21 cellular contexts compared by ENCODE assay signal in the genomic region with DNA sequence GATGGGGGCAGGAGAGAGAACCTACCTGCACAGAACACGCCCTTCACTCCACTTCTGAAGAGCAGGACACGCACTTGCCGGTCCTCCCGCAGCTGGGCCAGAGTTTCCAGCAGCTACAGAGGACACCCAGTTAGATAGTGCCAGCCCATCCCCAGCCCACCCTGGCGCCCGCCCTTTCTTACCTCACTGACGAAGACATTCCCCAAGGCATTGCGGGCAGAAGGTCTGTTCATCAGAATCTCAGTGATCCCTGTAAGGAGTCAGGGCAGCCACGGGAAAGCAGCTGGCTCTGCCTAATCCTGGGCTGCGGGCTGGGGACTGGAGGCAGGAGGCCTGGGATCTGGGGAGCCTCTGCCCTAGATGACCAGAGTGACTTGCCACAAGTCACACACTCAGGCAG. TPM values are rescaled to one million over a fixed set of nuclear protein-coding genes. Genes with fewer than 3 reads are reported as not detected.
DNase-seq lines count a peak whose midpoint lies in the region; ATAC-seq, FAIRE-seq and TF ChIP-seq lines count a peak whose summit lies in the region.
"Had no signal": no experiment of that assay in that cellular context is flagged by ENCODE, and none has a peak within 500 bp of the region (broad histone marks: within the 10 kb centered on the region; RNA-seq: fewer than 3 reads in every experiment).

No MANE protein-coding gene starts in this region.

- H3K36me3 ChIP-seq in liver (ENCODE audit: control insufficient read depth in 4 of 4, insufficient read depth in 3 of 4, low read depth in 1 of 4, low read length in 3 of 4) (peaks cover 0 to 4% (median 0%) of the 10 kb centered on the region in 4 donors), HepG2 (replicated peaks in 1 of 2; ENCODE audit: control insufficient read depth in 1 of 2, insufficient read depth in 2 of 2, low read length in 2 of 2) (peaks cover 1 to 13% of the 10 kb centered on the region in 2 experiments; a peak in 2 of 5 replicates), WERI-Rb-1 (no peaks in the 10 kb centered on the region)

- no peak for TF ChIP-seq CTCF in liver (IDR thresholded peaks at IDR 0.05; ENCODE audit: low read depth, low read length, missing input control)
- TF ChIP-seq CTCF in HepG2 (CRISPR knock-in tag; IDR thresholded peaks at IDR 0.05), result no peak
- TF ChIP-seq CTCF in WERI-Rb-1 (IDR thresholded peaks at IDR 0.05; ENCODE audit: low read depth, low read length), result no peak

- ATAC-seq in HepG2 (no peak), left lobe of liver (peak; percentile 14)
- ATAC-seq: PC-3, SK-N-SH treated with all-trans-retinoic acid at 6 μM for 48 hours had no signal

- peak overlapping the region in 1 of 2 donors; percentile 80 for H3K9ac ChIP-seq in liver (ENCODE audit: low read depth in 1 of 2, low read length in 2 of 2)
- H3K9ac ChIP-seq in HepG2 (ENCODE audit: insufficient read depth, low read depth, low read length), result no peak overlapping the region

- TF ChIP-seq EP300 in HepG2 (IDR thresholded peaks at IDR 0.05; ENCODE audit: low read depth in 2 of 2, low read length in 2 of 2), result no peak
- TF ChIP-seq EP300 in HepG2 (CRISPR knock-in tag; IDR thresholded peaks at IDR 0.05; ENCODE audit: borderline replicate concordance), result no peak

- CTCF ChIA-PET in HepG2 (lab: Yijun Ruan, JAX; ENCODE audit: low intra/inter-chr PET ratio, low total read pairs), result no interaction called here

- no peak for FAIRE-seq in HepG2 (lab: Jason Lieb, UNC)
- FAIRE-seq: GM12891, H54, HTR-8/SVneo had no signal

- no peak for TF ChIP-seq POLR2A in HepG2 (IDR thresholded peaks at IDR 0.05; ENCODE audit: insufficient read depth in 1 of 2, low read depth in 2 of 2, low read length in 2 of 2)

- H3K79me2 ChIP-seq in HepG2 (ENCODE audit: insufficient read depth, low read length), result no peaks in the 10 kb centered on the region

- H3K27ac ChIP-seq in liver (ENCODE audit: low read depth in 1 of 2, low read length in 2 of 2) (peak overlapping the region; percentile 17 to 64), HepG2 (ENCODE audit: extremely low read length, insufficient read depth, low read length) (no peak overlapping the region), WERI-Rb-1 (peak overlapping the region; percentile 69)

- no peaks in the 10 kb centered on the region for H4K20me1 ChIP-seq in HepG2 (ENCODE audit: insufficient read depth, low read length)

- H2AFZ ChIP-seq in HepG2 (ENCODE audit: low read length), result no peak overlapping the region

- DNase-seq in HepG2 (ENCODE audit: low spot score) (no peak), WERI-Rb-1 (peak; percentile 84), left lobe of liver (ENCODE audit: low spot score) (no peak), NCI-H748 (lab: John Stamatoyannopoulos, UW; ENCODE audit: unreplicated experiment) (no peak)
- DNase-seq in NK-92 treated with Interleukin-12 subunit alpha and Interleukin-12 subunit beta, amount 100 ng/mL, for 24 hours (lab: John Stamatoyannopoulos, UW), result no peak
- DNase-seq in stimulated activated CD4-positive, alpha-beta T cell treated with anti-CD3 and anti-CD28 coated beads, Interleukin-1b, Interleukin-23, amount 100 ng/mL, for 48 hours, result no peak
- DNase-seq: Calu3, DMS53, GF-D8, KG1, MG63, NCI-H2029, NCI-H446, NCI-H69, PC-3 had no signal

- in situ Hi-C loops in HepG2 (cut with HindIII; ENCODE audit: extremely low pct_ligation_motif_present, low pct_unique_long_range_greater_than_20kb), result no loop called here

- H3K4me3 ChIP-seq in liver (ENCODE audit: low read depth in 1 of 3, low read length in 3 of 3) (peak overlapping the region; percentile 30 to 56 (median 53)), HepG2 (replicated peaks in 1 of 3; ENCODE audit: insufficient read depth in 1 of 3, low read depth in 2 of 3, low read length in 3 of 3) (no peak overlapping the region), WERI-Rb-1 (ENCODE audit: low read depth, low read length) (0 out of 2 replicates have a peak overlapping the region, but pooled peaks have one; percentile 6)
- H3K4me3 ChIP-seq: MG63 had no signal

- H3K27me3 ChIP-seq in liver (ENCODE audit: control insufficient read depth in 4 of 4, insufficient read depth in 4 of 4, low read length in 3 of 4), result no peaks in the 10 kb centered on the region
- no peaks in the 10 kb centered on the region for H3K27me3 ChIP-seq in HepG2 (ENCODE audit: control insufficient read depth in 1 of 2, insufficient read depth in 2 of 2, low read length in 2 of 2)
- no peaks in the 10 kb centered on the region for H3K27me3 ChIP-seq in WERI-Rb-1 (ENCODE audit: insufficient read depth, low read depth, severe bottlenecking)
- H3K27me3 ChIP-seq: MG63 had no signal

- TF ChIP-seq RAD21 in liver (IDR thresholded peaks at IDR 0.05) (no peak), HepG2 (CRISPR knock-in tag; IDR thresholded peaks at IDR 0.05) (no peak)

- intact Hi-C loops in HepG2 (cut with micrococcal nuclease; ENCODE audit: unreplicated experiment), result no loop called here

- POLR2A ChIA-PET in HepG2 (lab: Yijun Ruan, JAX), result no interaction called here

- no peak overlapping the region for H3K4me2 ChIP-seq in HepG2 (ENCODE audit: low read depth, low read length)

- peaks cover 22 to 84% (median 65%) of the 10 kb centered on the region in 4 donors for H3K4me1 ChIP-seq in liver (ENCODE audit: control insufficient read depth in 4 of 4, insufficient read depth in 4 of 4, low read length in 3 of 4)
- peaks cover 37% of the 10 kb centered on the region for H3K4me1 ChIP-seq in HepG2 (ENCODE audit: insufficient read depth, low read length)

- H3K9me3 ChIP-seq in liver (ENCODE audit: control insufficient read depth in 4 of 4, low read length in 3 of 4) (no peaks in the 10 kb centered on the region), HepG2 (ENCODE audit: low read length) (no peaks in the 10 kb centered on the region), WERI-Rb-1 (ENCODE audit: severe bottlenecking) (no peaks in the 10 kb centered on the region)
- H3K9me3 ChIP-seq: MG63 had no signal

- 67% methylated on average over 10 of the region's 10 CpGs for WGBS in liver
- WGBS in HepG2 (ENCODE audit: low lambda C conversion rate), result 93% methylated on average over 5 of the region's 10 CpGs

- BruUV-seq in HepG2 (replicated peaks; lab: Mats Ljungman, UMichigan), result no TSS peak

TF ChIP-seq in liver, 16 proteins besides CTCF, POLR2A, EP300 and RAD21:
- TF ChIP-seq NR2F2 (IDR thresholded peaks at IDR 0.05) (no peak), TAF1 (conservative IDR thresholded peaks at IDR 0.05) (no peak)

RNA-seq across cellular contexts. Expression of a gene that starts 10.0 kb away (rescaled TPM):
- total RNA-seq in liver (100 to 1,000 TPM in 1 of 2 donors, 10 to 100 TPM in 1; 37.8 to 591 TPM), HepG2 (2016; rRNA removed; fragmentation: Illumina TruSeq; extraction: Trizol) (27.3 and 48.1 TPM in 2 replicates), left lobe of liver (966 TPM)
- polyA plus RNA-seq in liver (100 to 1,000 TPM; 269 to 302 TPM), HepG2 (2011; rRNA removed) (90.3 and 107 TPM in 2 replicates)
- 14.4 and 15.0 TPM in 2 replicates for total RNA-seq in HepG2 (2016; cell fraction: cytosol; rRNA removed; fragmentation: Illumina TruSeq; extraction: Trizol; ENCODE audit: low read depth)
- total RNA-seq in HepG2 (2016; cell fraction: insoluble cytoplasmic fraction; rRNA removed; fragmentation: Illumina TruSeq; extraction: Trizol), result 24.1 and 48.7 TPM in 2 replicates
- 27.6 and 28.1 TPM in 2 replicates for total RNA-seq in HepG2 (2016; cell fraction: membrane; rRNA removed; fragmentation: Illumina TruSeq; extraction: Trizol)
- 47.0 and 57.5 TPM in 2 replicates for total RNA-seq in HepG2 (2016; cell fraction: nucleus; rRNA removed; fragmentation: Illumina TruSeq; extraction: Trizol)
- polyA plus RNA-seq in HepG2 (2011; cell fraction: cytosol; rRNA removed), result 28.8 and 33.6 TPM in 2 replicates
- 324 and 383 TPM in 2 replicates for polyA plus RNA-seq in HepG2 (2011; cell fraction: nucleus; rRNA removed)
- polyA plus RNA-seq in HepG2 (2012), result 92.3 and 94.6 TPM in 2 replicates
- 10.1 and 14.1 TPM in 2 replicates for polyA plus RNA-seq in HepG2 (2016; cell fraction: cytosol; fragmentation: Illumina TruSeq; extraction: Trizol; ENCODE audit: low read depth)
- polyA plus RNA-seq in HepG2 (2016; cell fraction: insoluble cytoplasmic fraction; fragmentation: Illumina TruSeq; extraction: Trizol; ENCODE audit: low read depth), result 25.0 and 28.2 TPM in 2 replicates
- polyA plus RNA-seq in HepG2 (2016; cell fraction: membrane; fragmentation: Illumina TruSeq; extraction: Trizol; ENCODE audit: low read depth), result 15.4 and 18.5 TPM in 2 replicates
- 222 and 224 TPM in 2 replicates for polyA plus RNA-seq in HepG2 (2016; cell fraction: nucleus; fragmentation: Illumina TruSeq; extraction: Trizol; ENCODE audit: insufficient read depth, low read depth)
- 2.4 and 35.6 TPM in 2 replicates for polyA minus RNA-seq in HepG2 (2011; rRNA and poly(A)+ RNA removed; ENCODE audit: low replicate concordance)
- polyA minus RNA-seq in HepG2 (2011; cell fraction: cytosol; rRNA and poly(A)+ RNA removed), result 5.5 and 7.3 TPM in 2 replicates
- polyA minus RNA-seq in HepG2 (2011; cell fraction: nucleus; rRNA and poly(A)+ RNA removed), result 75.6 and 105 TPM in 2 replicates
- total RNA-seq: A172 had no signal

RNA-seq across cellular contexts. Expression of a gene that starts 15.5 kb away (rescaled TPM):
- total RNA-seq in liver, result 100 to 1,000 TPM; 122 to 811 TPM
- 100 to 1,000 TPM; 330 to 727 TPM for polyA plus RNA-seq in liver
- 133 and 215 TPM in 2 replicates for total RNA-seq in HepG2 (2016; rRNA removed; fragmentation: Illumina TruSeq; extraction: Trizol)
- 13.3 and 15.9 TPM in 2 replicates for total RNA-seq in HepG2 (2016; cell fraction: cytosol; rRNA removed; fragmentation: Illumina TruSeq; extraction: Trizol; ENCODE audit: low read depth)
- 133 and 225 TPM in 2 replicates for total RNA-seq in HepG2 (2016; cell fraction: insoluble cytoplasmic fraction; rRNA removed; fragmentation: Illumina TruSeq; extraction: Trizol)
- 33.4 and 38.1 TPM in 2 replicates for total RNA-seq in HepG2 (2016; cell fraction: membrane; rRNA removed; fragmentation: Illumina TruSeq; extraction: Trizol)
- 54.5 and 57.0 TPM in 2 replicates for total RNA-seq in HepG2 (2016; cell fraction: nucleus; rRNA removed; fragmentation: Illumina TruSeq; extraction: Trizol)
- polyA plus RNA-seq in HepG2 (2011; rRNA removed), result 45.6 and 59.0 TPM in 2 replicates
- 21.7 and 41.8 TPM in 2 replicates for polyA plus RNA-seq in HepG2 (2011; cell fraction: cytosol; rRNA removed)
- polyA plus RNA-seq in HepG2 (2011; cell fraction: nucleus; rRNA removed), result 11.2 and 21.2 TPM in 2 replicates
- polyA plus RNA-seq in HepG2 (2012), result 88.5 and 194 TPM in 2 replicates
- 12.4 and 13.4 TPM in 2 replicates for polyA plus RNA-seq in HepG2 (2016; cell fraction: cytosol; fragmentation: Illumina TruSeq; extraction: Trizol; ENCODE audit: low read depth)
- 220 and 248 TPM in 2 replicates for polyA plus RNA-seq in HepG2 (2016; cell fraction: insoluble cytoplasmic fraction; fragmentation: Illumina TruSeq; extraction: Trizol; ENCODE audit: low read depth)
- polyA plus RNA-seq in HepG2 (2016; cell fraction: membrane; fragmentation: Illumina TruSeq; extraction: Trizol; ENCODE audit: low read depth), result 28.4 and 29.4 TPM in 2 replicates
- polyA plus RNA-seq in HepG2 (2016; cell fraction: nucleus; fragmentation: Illumina TruSeq; extraction: Trizol; ENCODE audit: insufficient read depth, low read depth), result 75.9 and 81.4 TPM in 2 replicates
- polyA minus RNA-seq in HepG2 (2011; rRNA and poly(A)+ RNA removed; ENCODE audit: low replicate concordance), result 12.4 and 19.8 TPM in 2 replicates
- 30.3 and 35.0 TPM in 2 replicates for polyA minus RNA-seq in HepG2 (2011; cell fraction: cytosol; rRNA and poly(A)+ RNA removed)
- polyA minus RNA-seq in HepG2 (2011; cell fraction: nucleus; rRNA and poly(A)+ RNA removed), result 32.4 and 42.5 TPM in 2 replicates
- 796 TPM for total RNA-seq in left lobe of liver

Comparison
In these comparisons a context has a peak if more than half of its experiments do, and no peak if none do; other contexts are left out.
1. H3K4me3 ChIP-seq: peak in liver (3 of 3) and WERI-Rb-1 (single experiment); none in HepG2 (0 of 3).